ENCODE assay signal across 1 cellular context in the genomic region with DNA sequence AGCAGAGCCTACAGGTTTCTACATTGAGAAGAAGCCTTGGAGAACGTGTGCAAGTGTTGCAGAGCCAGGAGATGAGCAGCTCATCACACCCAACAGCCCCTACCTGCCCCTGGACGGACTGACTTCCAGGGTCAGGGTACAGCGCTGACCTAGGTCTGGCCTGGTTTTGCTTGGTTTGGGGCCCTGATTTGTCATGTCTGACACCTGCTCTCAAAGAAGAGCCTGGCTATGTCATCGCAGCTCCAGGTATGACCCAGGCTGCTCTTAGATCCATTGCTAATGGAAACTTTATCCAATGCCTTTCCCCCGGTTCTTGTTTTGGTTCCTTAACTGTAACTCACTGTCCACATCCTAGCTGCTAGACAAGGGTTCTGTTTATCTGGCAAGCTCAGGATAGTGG.
TF ChIP-seq lines count a peak whose summit lies in the region.

No MANE protein-coding gene starts in this region.

TF ChIP-seq in GM23338, 12 proteins besides CTCF, POLR2A, EP300 and RAD21 (continued from another document):
- TF ChIP-seq ZNF114 (CRISPR knock-in tag; IDR thresholded peaks at IDR 0.05) = no peak
- no peak for TF ChIP-seq EZH2phosphoT487 (IDR thresholded peaks at IDR 0.05; ENCODE audit: unreplicated experiment)
